ENCODE assay signal across 30 cellular contexts in genomic region chr14:99865408-99865807, GRCh38.
"Had no signal": no experiment of that assay in that cellular context is flagged by ENCODE, and none has a peak within 500 bp of the region (broad histone marks: within the 10 kb centered on the region; RNA-seq: fewer than 3 reads in every experiment).

No MANE protein-coding gene starts in this region.

- H3K4me1 ChIP-seq: foreskin keratinocyte had no signal

- DNase-seq: activated B cell treated with CpG ODN at 0.5 μM for 24 hours; activated CD4-positive, alpha-beta T cell treated with anti-CD3 and anti-CD28 coated beads for 48 hours; activated CD4-positive, alpha-beta T cell treated with anti-CD3 and anti-CD28 coated beads, Interleukin-2, amount 50 U/mL, for 1 hour; activated CD4-positive, alpha-beta T cell treated with anti-CD3 and anti-CD28 coated beads, Interleukin-2, amount 50 U/mL, for 48 hours; activated CD8-positive, alpha-beta memory T cell treated with anti-CD3 and anti-CD28 coated beads for 24 hours; activated CD8-positive, alpha-beta T cell treated with anti-CD3 and anti-CD28 coated beads for 36 hours; activated effector memory CD4-positive, alpha-beta T cell treated with Interleukin-2 at 50 U/mL for 16 hours; activated gamma-delta T cell treated with Interleukin-2 at 50 U/mL for 16 hours; activated naive CD4-positive, alpha-beta T cell treated with anti-CD3 and anti-CD28 coated beads, Interleukin-2, amount 50 U/mL, for 16 hours; activated naive CD4-positive, alpha-beta T cell treated with Interleukin-2 at 50 U/mL for 16 hours; activated T-cell treated with anti-CD3 and anti-CD28 coated beads, Interleukin-2, amount 50 U/mL, for 4 hours; amniotic stem cell; anterior cingulate cortex; brain microvascular endothelial cell; dorsolateral prefrontal cortex; effector memory CD4-positive, alpha-beta T cell; endodermal cell; foreskin keratinocyte; gastrocnemius medialis; glutamatergic neuron; heart right ventricle; T-helper 17 cell; T1000; WERI-Rb-1 had no signal

- H3K27ac ChIP-seq: brain microvascular endothelial cell, coronary artery, foreskin keratinocyte, gastrocnemius medialis, heart right ventricle, WERI-Rb-1 had no signal

- H3K27me3 ChIP-seq: brain microvascular endothelial cell, dorsolateral prefrontal cortex, gastrocnemius medialis, heart right ventricle had no signal

- H3K4me3 ChIP-seq: coronary artery, dorsolateral prefrontal cortex, gastrocnemius medialis, heart right ventricle had no signal

- ATAC-seq: activated CD4-positive, CD25-positive, alpha-beta regulatory T cell treated with anti-CD3 and anti-CD28 coated beads, Interleukin-2, amount 50 U/mL, for 24 hours; activated CD8-positive, alpha-beta T cell treated with anti-CD3 and anti-CD28 coated beads for 36 hours; activated T-cell treated with anti-CD3 and anti-CD28 coated beads, Interleukin-2, amount 50 U/mL, for 4 hours; activated T-helper 17 cell treated with anti-CD3 and anti-CD28 coated beads, Interleukin-2, amount 50 U/mL, for 72 hours; esophagus mucosa; foreskin keratinocyte; gastrocnemius medialis; heart right ventricle; T-helper 17 cell had no signal

- FAIRE-seq: astrocyte, bronchial epithelial cell had no signal

- H3K36me3 ChIP-seq: brain microvascular endothelial cell, gastrocnemius medialis had no signal

- H3K9me3 ChIP-seq: gastrocnemius medialis had no signal
